In the genomic region with DNA sequence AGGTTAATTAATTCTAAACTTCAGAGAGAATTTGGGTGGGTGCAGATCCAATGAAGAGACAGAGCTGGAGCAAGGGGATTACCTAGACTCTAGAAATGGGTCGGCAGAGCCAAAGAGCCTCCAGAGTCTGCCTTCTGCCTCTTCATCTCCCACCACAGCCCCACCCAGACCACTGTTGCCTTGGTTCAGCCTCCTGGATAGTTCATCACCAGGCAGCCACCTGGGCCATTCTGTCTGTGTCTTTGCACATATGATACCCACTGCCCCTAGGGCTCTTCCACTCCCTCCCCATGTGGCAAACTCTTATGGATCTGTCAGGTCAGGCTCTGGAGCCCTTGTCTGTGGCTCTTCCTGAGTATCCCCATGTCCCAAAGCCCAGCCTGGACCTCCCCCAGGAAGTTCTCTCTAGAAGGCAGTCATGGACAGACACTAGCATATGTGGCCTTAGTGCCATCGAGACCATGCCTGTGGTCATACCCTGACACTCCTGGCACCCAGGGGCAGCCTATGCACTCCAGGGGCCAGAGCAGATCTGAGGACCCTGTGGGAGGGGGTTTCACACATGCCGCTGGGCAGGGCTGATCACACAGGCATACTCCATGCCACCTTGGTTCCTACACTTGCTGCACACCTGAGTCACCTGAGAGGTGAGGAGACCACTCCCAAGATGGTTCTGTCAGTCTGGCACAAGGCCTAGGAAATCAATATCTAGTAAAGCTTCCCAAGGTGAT, we compare ENCODE assay signal across 21 cellular contexts. TPM values are rescaled to one million over a fixed set of nuclear protein-coding genes. Genes with fewer than 3 reads are reported as not detected.
"Had no signal": no experiment of that assay in that cellular context is flagged by ENCODE, and none has a peak within 500 bp of the region (broad histone marks: within the 10 kb centered on the region; RNA-seq: fewer than 3 reads in every experiment).

No MANE protein-coding gene starts in this region.

- H3K4me3 ChIP-seq: dorsolateral prefrontal cortex, heart right ventricle, lung, pancreas, right lobe of liver, stomach, thoracic aorta, transverse colon had no signal

- H3K27me3 ChIP-seq: dorsolateral prefrontal cortex, heart right ventricle, pancreas, right lobe of liver, transverse colon had no signal

- H3K4me1 ChIP-seq: pancreas, right lobe of liver, stomach, transverse colon had no signal

- H3K36me3 ChIP-seq: heart right ventricle, pancreas, right lobe of liver, stomach, thoracic aorta, transverse colon had no signal

- DNase-seq: cortex of kidney; dorsolateral prefrontal cortex; effector memory CD4-positive, alpha-beta T cell; heart right ventricle; left ventricle myocardium superior; mesenchymal stem cell; naive B cell; occipital lobe; pancreas; right lobe of liver; stimulated activated CD4-positive, alpha-beta T cell treated with anti-CD3 and anti-CD28 coated beads, Interleukin-2, amount 100 ng/mL, for 24 hours; stimulated activated CD4-positive, alpha-beta T cell treated with anti-CD3 and anti-CD28 coated beads, Interleukin-4, amount 100 ng/mL, for 4 hours; stimulated activated naive CD4-positive, alpha-beta T cell; stomach; transverse colon had no signal

- H3K9me3 ChIP-seq: heart right ventricle, pancreas, right lobe of liver, stomach, thoracic aorta, transverse colon had no signal

- H3K27ac ChIP-seq: dorsolateral prefrontal cortex, heart right ventricle, pancreas, right lobe of liver, stomach, thoracic aorta, transverse colon had no signal

RNA-seq across cellular contexts. Expression of a gene that starts 41.6 kb away (rescaled TPM):
- total RNA-seq: chondrocyte, esophagus mucosa, fibroblast of lung, glomerular endothelial cell, left ventricle myocardium superior, right lobe of liver, thoracic aorta had no signal
